14 cellular contexts compared by ENCODE assay signal in the genomic region with DNA sequence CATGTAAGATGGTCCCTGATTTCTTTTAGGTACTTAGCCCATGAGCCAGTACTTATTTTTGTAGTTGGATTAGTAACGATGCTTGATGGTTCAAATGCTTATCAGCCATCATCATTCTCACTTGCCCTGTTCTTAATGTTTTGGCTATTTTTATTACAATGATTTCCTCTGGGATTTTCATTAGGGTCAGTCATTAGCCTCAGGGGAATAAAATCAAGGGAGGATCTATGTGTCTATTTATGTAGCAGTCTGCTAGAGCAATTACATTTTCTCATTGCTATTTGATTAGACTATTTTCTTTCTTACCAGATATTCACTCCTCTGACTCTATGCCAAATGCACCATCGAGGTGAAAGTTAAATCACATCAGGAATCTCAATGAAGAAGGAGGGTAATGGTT. TPM values are rescaled to one million over a fixed set of nuclear protein-coding genes. Genes with fewer than 3 reads are reported as not detected.
"Had no signal": no experiment of that assay in that cellular context is flagged by ENCODE, and none has a peak within 500 bp of the region (broad histone marks: within the 10 kb centered on the region; RNA-seq: fewer than 3 reads in every experiment).

No MANE protein-coding gene starts in this region.

- H2AFZ ChIP-seq: hepatocyte had no signal

- ATAC-seq: natural killer cell had no signal

- H3K36me3 ChIP-seq: esophagus squamous epithelium, sigmoid colon, thyroid gland had no signal

- H3K9me3 ChIP-seq: esophagus squamous epithelium, sigmoid colon, stomach, thyroid gland had no signal

- DNase-seq: dermis blood vessel endothelial cell; esophagus squamous epithelium; foreskin fibroblast; natural killer cell; posterior cingulate gyrus; sigmoid colon; small intestine; stimulated activated CD4-positive, alpha-beta T cell treated with anti-CD3 and anti-CD28 coated beads, Interleukin-12 subunit alpha, Interleukin-12 subunit beta, amount 100 ng/mL, for 4 hours; stimulated activated naive CD4-positive, alpha-beta T cell; stomach; substantia nigra; thyroid gland had no signal

- H3K4me3 ChIP-seq: esophagus squamous epithelium, hepatocyte, sigmoid colon, stomach, thyroid gland had no signal

- H3K4me2 ChIP-seq: hepatocyte had no signal

- H3K27me3 ChIP-seq: esophagus squamous epithelium, hepatocyte, sigmoid colon, stomach, thyroid gland had no signal

- H3K27ac ChIP-seq: esophagus squamous epithelium, hepatocyte, sigmoid colon, stomach, thyroid gland had no signal

- H3K79me2 ChIP-seq: hepatocyte had no signal

RNA-seq across cellular contexts. Expression of gene MAP3K7CL, which starts 46.1 kb away (rescaled TPM):
- total RNA-seq: hepatocyte, neural crest cell had no signal
